Comparison of ENCODE assay signal across 37 cellular contexts in the genomic region with DNA sequence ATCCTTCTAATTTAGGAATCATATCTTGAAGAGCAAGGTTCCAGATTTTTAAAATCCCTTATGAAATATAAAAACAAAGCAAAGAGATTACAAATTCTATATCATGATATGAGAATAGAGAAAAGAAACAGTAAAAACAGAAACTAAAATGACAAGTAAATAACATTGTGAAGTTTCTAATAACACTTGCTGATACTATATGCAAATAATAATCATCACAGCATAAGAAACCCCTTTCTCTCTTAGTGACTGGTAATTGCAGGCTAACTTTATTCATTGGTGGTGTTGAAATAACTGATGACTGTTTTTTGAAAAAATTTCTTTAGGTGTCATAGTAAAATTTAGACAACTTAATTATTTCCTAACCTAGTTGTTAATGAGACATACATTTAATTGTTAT.
"Had no signal": no experiment of that assay in that cellular context is flagged by ENCODE, and none has a peak within 500 bp of the region (broad histone marks: within the 10 kb centered on the region; RNA-seq: fewer than 3 reads in every experiment).

No MANE protein-coding gene starts in this region.

- ATAC-seq: activated CD8-positive, alpha-beta memory T cell treated with anti-CD3 and anti-CD28 coated beads, Interleukin-2, amount 10 ng/mL, durations not matched to agents 7 days and 5 days; activated naive CD8-positive, alpha-beta T cell treated with anti-CD3 and anti-CD28 coated beads, Interleukin-2, amount 50 U/mL, for 24 hours; Panc1; Right ventricle myocardium inferior; SK-N-SH treated with all-trans-retinoic acid at 6 μM for 48 hours; T-cell; T-helper 17 cell had no signal

- FAIRE-seq: bronchial epithelial cell, colon had no signal

- H3K27me3 Mint-ChIP-seq: activated B cell treated with CpG ODN at 0.5 μM for 24 hours; activated CD4-positive, alpha-beta memory T cell treated with anti-CD3 and anti-CD28 coated beads, Interleukin-2, amount 10 ng/mL, durations not matched to agents 7 days and 5 days; activated CD8-positive, alpha-beta memory T cell treated with anti-CD3 and anti-CD28 coated beads, Interleukin-2, amount 10 ng/mL, durations not matched to agents 7 days and 5 days; activated naive CD4-positive, alpha-beta T cell treated with anti-CD3 and anti-CD28 coated beads, Interleukin-2, amount 10 ng/mL, durations not matched to agents 7 days and 5 days; activated naive CD8-positive, alpha-beta T cell; activated naive CD8-positive, alpha-beta T cell treated with anti-CD3 and anti-CD28 coated beads, Interleukin-2, amount 50 U/mL, for 24 hours; T-cell; T-helper 17 cell had no signal

- H3K4me3 Mint-ChIP-seq: activated B cell treated with CpG ODN at 0.5 μM for 24 hours; activated CD4-positive, alpha-beta memory T cell treated with anti-CD3 and anti-CD28 coated beads, Interleukin-2, amount 10 ng/mL, durations not matched to agents 7 days and 5 days; activated CD8-positive, alpha-beta memory T cell treated with anti-CD3 and anti-CD28 coated beads, Interleukin-2, amount 10 ng/mL, durations not matched to agents 7 days and 5 days; activated naive CD4-positive, alpha-beta T cell treated with anti-CD3 and anti-CD28 coated beads, Interleukin-2, amount 10 ng/mL, durations not matched to agents 7 days and 5 days; activated naive CD8-positive, alpha-beta T cell; activated naive CD8-positive, alpha-beta T cell treated with anti-CD3 and anti-CD28 coated beads, Interleukin-2, amount 50 U/mL, for 24 hours; brain; T-cell; T-helper 17 cell had no signal

- H3K27ac ChIP-seq: RWPE1, VCaP had no signal

- H3K9me3 Mint-ChIP-seq: activated B cell treated with CpG ODN at 0.5 μM for 24 hours, brain had no signal

- H3K4me1 Mint-ChIP-seq: activated B cell treated with CpG ODN at 0.5 μM for 24 hours; activated CD4-positive, alpha-beta memory T cell treated with anti-CD3 and anti-CD28 coated beads, Interleukin-2, amount 10 ng/mL, durations not matched to agents 7 days and 5 days; activated CD8-positive, alpha-beta memory T cell treated with anti-CD3 and anti-CD28 coated beads, Interleukin-2, amount 10 ng/mL, durations not matched to agents 7 days and 5 days; activated naive CD4-positive, alpha-beta T cell treated with anti-CD3 and anti-CD28 coated beads, Interleukin-2, amount 10 ng/mL, durations not matched to agents 7 days and 5 days; activated naive CD8-positive, alpha-beta T cell treated with anti-CD3 and anti-CD28 coated beads, Interleukin-2, amount 50 U/mL, for 24 hours; brain; T-cell; T-helper 17 cell had no signal

- H3K27ac Mint-ChIP-seq: activated B cell treated with CpG ODN at 0.5 μM for 24 hours; activated CD4-positive, alpha-beta memory T cell treated with anti-CD3 and anti-CD28 coated beads, Interleukin-2, amount 10 ng/mL, durations not matched to agents 7 days and 5 days; activated CD8-positive, alpha-beta memory T cell treated with anti-CD3 and anti-CD28 coated beads, Interleukin-2, amount 10 ng/mL, durations not matched to agents 7 days and 5 days; activated naive CD4-positive, alpha-beta T cell treated with anti-CD3 and anti-CD28 coated beads, Interleukin-2, amount 10 ng/mL, durations not matched to agents 7 days and 5 days; activated naive CD8-positive, alpha-beta T cell; activated naive CD8-positive, alpha-beta T cell treated with anti-CD3 and anti-CD28 coated beads, Interleukin-2, amount 50 U/mL, for 24 hours; brain; T-cell; T-helper 17 cell had no signal

- H3K36me3 Mint-ChIP-seq: activated CD8-positive, alpha-beta memory T cell treated with anti-CD3 and anti-CD28 coated beads, Interleukin-2, amount 10 ng/mL, durations not matched to agents 7 days and 5 days; activated naive CD4-positive, alpha-beta T cell treated with anti-CD3 and anti-CD28 coated beads, Interleukin-2, amount 10 ng/mL, durations not matched to agents 7 days and 5 days; brain; T-cell had no signal

- DNase-seq: activated B cell treated with CpG ODN at 0.5 μM for 24 hours; activated CD4-positive, alpha-beta memory T cell treated with anti-CD3 and anti-CD28 coated beads, Interleukin-2, amount 10 ng/mL, durations not matched to agents 7 days and 5 days; activated CD4-positive, alpha-beta T cell treated with anti-CD3 and anti-CD28 coated beads for 4 hours; activated CD4-positive, CD25-positive, alpha-beta regulatory T cell treated with anti-CD3 and anti-CD28 coated beads, Interleukin-2, amount 50 U/mL, for 72 hours; activated CD8-positive, alpha-beta memory T cell treated with anti-CD3 and anti-CD28 coated beads for 24 hours; activated CD8-positive, alpha-beta memory T cell treated with anti-CD3 and anti-CD28 coated beads, Interleukin-2, amount 10 ng/mL, durations not matched to agents 7 days and 5 days; activated CD8-positive, alpha-beta memory T cell treated with anti-CD3 and anti-CD28 coated beads, Interleukin-2, amount 50 U/mL, for 48 hours; activated effector memory CD4-positive, alpha-beta T cell treated with Interleukin-2 at 50 U/mL for 16 hours; activated naive CD4-positive, alpha-beta T cell treated with anti-CD3 and anti-CD28 coated beads, Interleukin-2, amount 10 ng/mL, durations not matched to agents 7 days and 5 days; activated naive CD8-positive, alpha-beta T cell treated with anti-CD3 and anti-CD28 coated beads, Interleukin-2, amount 50 U/mL, for 24 hours; activated T-cell treated with anti-CD3 and anti-CD28 coated beads, Interleukin-2, amount 50 U/mL, for 48 hours; anterior cingulate cortex; caudate nucleus; cerebellar nuclear complex; NCI-H1092 treated with DMSO at 0.1 percent for 48 hours; NCI-H1417; NCI-H146; NCI-H187; NCI-H2029 treated with DMSO at 0.1 percent for 48 hours; NCI-H2171 treated with DMSO at 0.1 percent for 48 hours; NCI-H2227 treated with DMSO at 0.1 percent for 48 hours; NCI-H446; NCI-H510A treated with DMSO at 0.1 percent for 48 hours; NCI-H526 treated with DMSO at 0.1 percent for 48 hours; NCI-H82; SIG-M5; T-cell; T-helper 17 cell had no signal
